Comparison of ENCODE assay signal across 10 cellular contexts in the genomic region with DNA sequence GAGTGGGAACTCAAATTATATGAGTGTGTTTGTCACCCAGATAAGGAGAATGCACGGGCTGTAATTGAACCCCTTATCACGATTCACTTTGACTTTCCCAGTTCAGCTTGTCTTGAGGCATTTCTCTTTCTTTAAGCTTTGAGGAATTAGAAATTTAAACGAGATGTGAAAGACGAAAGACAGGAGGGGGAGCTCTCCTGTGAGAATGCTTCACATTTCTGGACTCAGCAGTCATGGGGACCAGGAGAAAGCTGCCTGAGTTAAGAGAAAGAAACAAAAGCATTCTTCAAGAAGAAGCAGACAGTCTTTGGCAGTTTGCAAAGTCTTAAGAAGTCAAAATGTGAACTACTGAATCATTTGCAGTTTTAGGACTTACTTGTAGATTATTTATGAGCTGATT.
A peak's percentile ranks its signal among the peaks of the same experiment; 100 is the strongest.
DNase-seq lines count a peak whose midpoint lies in the region; ATAC-seq, FAIRE-seq and TF ChIP-seq lines count a peak whose summit lies in the region.
"Had no signal": no experiment of that assay in that cellular context is flagged by ENCODE, and none has a peak within 500 bp of the region (broad histone marks: within the 10 kb centered on the region; RNA-seq: fewer than 3 reads in every experiment).

No MANE protein-coding gene starts in this region.

- H3K14ac ChIP-seq in IMR-90 (replicated peaks; ENCODE audit: low read depth, low read length): no peak overlapping the region

- peak; percentile 43 for TF ChIP-seq RAD21 in IMR-90 (IDR thresholded peaks at IDR 0.05; ENCODE audit: low read length)

- H3K9ac ChIP-seq in IMR-90 (ENCODE audit: low read depth, low read length) (no peak overlapping the region), mesendoderm (ENCODE audit: low read length) (no peak overlapping the region)

- H3K79me1 ChIP-seq in IMR-90 (ENCODE audit: low read depth in 1 of 2, low read length in 2 of 2): no peaks in the 10 kb centered on the region
- H3K79me1 ChIP-seq in mesendoderm (ENCODE audit: low read length): no peaks in the 10 kb centered on the region

- H2BK20ac ChIP-seq in IMR-90 (ENCODE audit: low read depth, low read length): no peak overlapping the region

- H4K20me1 ChIP-seq in IMR-90 (ENCODE audit: insufficient read depth, low read length): no peaks in the 10 kb centered on the region

- H3K36me3 Mint-ChIP-seq in CD8-positive, alpha-beta memory T cell: no peaks in the 10 kb centered on the region

- TF ChIP-seq CTCF in AG09309 (IDR thresholded peaks at IDR 0.05; ENCODE audit: control insufficient read depth, insufficient read depth, low read depth, low read length, missing control alignments) (peak; percentile 50), IMR-90 (conservative IDR thresholded peaks at IDR 0.05; ENCODE audit: low read depth, low read length) (peak; percentile 46), choroid plexus epithelial cell (conservative IDR thresholded peaks at IDR 0.05; ENCODE audit: low read depth, low read length) (peak; percentile 60)

- no peak overlapping the region for H3K23ac ChIP-seq in IMR-90 (ENCODE audit: low read depth, low read length)
- no peak overlapping the region for H3K23ac ChIP-seq in mesendoderm (ENCODE audit: low read length)

- H3K4me2 ChIP-seq in IMR-90 (ENCODE audit: low read depth, low read length) (peak overlapping the region; percentile 87), mesendoderm (ENCODE audit: low read length) (no peak overlapping the region)

- H3K36me3 ChIP-seq in IMR-90 (ENCODE audit: control insufficient read depth, insufficient read depth, low read length): no peaks in the 10 kb centered on the region
- H3K36me3 ChIP-seq in mesendoderm (ENCODE audit: control insufficient read depth, insufficient read depth, low read length): no peaks in the 10 kb centered on the region
- H3K36me3 ChIP-seq in CD8-positive, alpha-beta memory T cell (ENCODE audit: insufficient read depth, low read length): no peaks in the 10 kb centered on the region
- H3K36me3 ChIP-seq: esophagus muscularis mucosa had no signal

- peak; percentile 95 for ATAC-seq in IMR-90 (ENCODE audit: low read depth)
- ATAC-seq: activated CD8-positive, alpha-beta T cell treated with anti-CD3 and anti-CD28 coated beads, Interleukin-2, amount 10 ng/mL, durations not matched to agents 7 days and 5 days had no signal

- H3K9me1 ChIP-seq in IMR-90 (ENCODE audit: insufficient read depth, low read length): no peaks in the 10 kb centered on the region

- H3K4me3 ChIP-seq in AG09309 (ENCODE audit: control insufficient read depth, low read depth, low read length): no peak overlapping the region
- H3K4me3 ChIP-seq in IMR-90 (ENCODE audit: insufficient read depth, low read depth, low read length): no peak overlapping the region
- no peak overlapping the region for H3K4me3 ChIP-seq in choroid plexus epithelial cell (ENCODE audit: low read depth, low read length)
- H3K4me3 ChIP-seq in mesendoderm (ENCODE audit: low read length): no peak overlapping the region
- no peak overlapping the region for H3K4me3 ChIP-seq in CD8-positive, alpha-beta memory T cell (ENCODE audit: low read length)
- H3K4me3 ChIP-seq: esophagus muscularis mucosa had no signal

- BruUV-seq in IMR-90 (replicated peaks; lab: Mats Ljungman, UMichigan): no TSS peak

- H2BK120ac ChIP-seq in IMR-90 (ENCODE audit: low read depth, low read length) (no peak overlapping the region), mesendoderm (ENCODE audit: low read depth, low read length) (no peak overlapping the region)

- CTCF ChIA-PET in IMR-90 (lab: Yijun Ruan, JAX): interaction anchor here (0.6 to 1.5 kb wide), 9 partner anchors 9 to 527 kb away, joined by 3 to 5 read pairs (median 3); no protein-coding TSS in a partner anchor
- CTCF ChIA-PET in CD8-positive, alpha-beta memory T cell (lab: Charles Lee): no interaction called here

- H3K9me3 ChIP-seq in IMR-90 (ENCODE audit: control insufficient read depth, insufficient read depth, low read length): no peaks in the 10 kb centered on the region
- no peaks in the 10 kb centered on the region for H3K9me3 ChIP-seq in CD8-positive, alpha-beta memory T cell (ENCODE audit: low read length)
- H3K9me3 ChIP-seq: esophagus muscularis mucosa had no signal

- H3K27me3 Mint-ChIP-seq in CD8-positive, alpha-beta memory T cell: peaks cover 0 to 4% of the 10 kb centered on the region in 2 donors

- H4K5ac ChIP-seq in IMR-90 (ENCODE audit: low read depth, low read length) (no peak overlapping the region), mesendoderm (ENCODE audit: low read length) (no peak overlapping the region)

- H3K27ac Mint-ChIP-seq in CD8-positive, alpha-beta memory T cell: peak overlapping the region in 1 of 8 donors; percentile 4
- H3K27ac Mint-ChIP-seq: activated CD8-positive, alpha-beta T cell treated with anti-CD3 and anti-CD28 coated beads, Interleukin-2, amount 10 ng/mL, durations not matched to agents 7 days and 5 days had no signal

- DNase-seq in AG09309 (ENCODE audit: low read depth) (peak; percentile 31), IMR-90 (peak; percentile 74), choroid plexus epithelial cell (ENCODE audit: low read depth) (peak; percentile 77), mesendoderm (peak; percentile 86), RCC 7860 (ENCODE audit: low spot score) (no peak), nucleus accumbens (lab: John Stamatoyannopoulos, UW) (no peak), NCI-H2196 treated with DMSO at 0.1 percent for 48 hours (lab: John Stamatoyannopoulos, UW; ENCODE audit: unreplicated experiment) (no peak)
- DNase-seq in CD8-positive, alpha-beta memory T cell: no peak
- DNase-seq: activated CD8-positive, alpha-beta T cell treated with anti-CD3 and anti-CD28 coated beads, Interleukin-2, amount 10 ng/mL, durations not matched to agents 7 days and 5 days had no signal

- no peak overlapping the region for H4K8ac ChIP-seq in IMR-90 (ENCODE audit: low read depth in 2 of 2, low read length in 2 of 2)
- H4K8ac ChIP-seq in mesendoderm (ENCODE audit: low read depth, low read length): no peak overlapping the region

- H3K4me1 ChIP-seq in IMR-90 (ENCODE audit: control insufficient read depth, insufficient read depth, low read length) (no peaks in the 10 kb centered on the region), mesendoderm (ENCODE audit: control insufficient read depth, low read depth, low read length) (peaks cover 2% of the 10 kb centered on the region)
- H3K4me1 ChIP-seq in CD8-positive, alpha-beta memory T cell (ENCODE audit: insufficient read depth, low read length): no peaks in the 10 kb centered on the region
- H3K4me1 ChIP-seq: esophagus muscularis mucosa had no signal

- no peak overlapping the region for H2BK15ac ChIP-seq in IMR-90 (ENCODE audit: low read depth, low read length)
- H2BK15ac ChIP-seq in mesendoderm (replicated peaks; ENCODE audit: low read depth): no peak overlapping the region

- H2BK5ac ChIP-seq in IMR-90 (ENCODE audit: low read depth, low read length, poor library complexity, severe bottlenecking) (no peak overlapping the region), mesendoderm (ENCODE audit: low read length) (no peak overlapping the region)

- no peak overlapping the region for H4K91ac ChIP-seq in IMR-90 (ENCODE audit: insufficient read depth, low read depth, low read length)

- POLR2A ChIA-PET in IMR-90 (lab: Charles Lee; ENCODE audit: unreplicated experiment): no interaction called here
- POLR2A ChIA-PET in CD8-positive, alpha-beta memory T cell (lab: Charles Lee): no interaction called here

- dilution Hi-C loops in IMR-90 (cut with HindIII; ENCODE audit: low sequenced_read_pairs, unreplicated experiment): no loop called here

- H2AFZ ChIP-seq in IMR-90 (replicated peaks; ENCODE audit: low read length, poor library complexity): no peak overlapping the region

- H3K4ac ChIP-seq in IMR-90 (ENCODE audit: low read depth, low read length) (no peak overlapping the region), mesendoderm (ENCODE audit: low read depth, low read length) (no peak overlapping the region)

- 0% methylated on average over 2 of the region's 4 CpGs; no CpG with 5 or more reads in 1 of the 2 experiments for WGBS in IMR-90 (ENCODE audit: extremely low coverage in 2 of 2, insufficient read length in 1 of 2), 2 experiments
- no CpG with 5 or more reads among the region's 4 CpGs for WGBS in mesendoderm (ENCODE audit: extremely low coverage, insufficient coverage, low lambda C conversion rate)

- no peaks in the 10 kb centered on the region for H3K79me2 ChIP-seq in mesendoderm (ENCODE audit: control insufficient read depth, insufficient read depth, low read length)

- H3K56ac ChIP-seq in IMR-90 (ENCODE audit: extremely low read depth, insufficient read depth, low read length) (no peak overlapping the region), mesendoderm (ENCODE audit: low read length) (no peak overlapping the region)

- TF ChIP-seq POLR2A in IMR-90 (IDR thresholded peaks at IDR 0.05; ENCODE audit: low read depth, low read length): no peak

- no peaks in the 10 kb centered on the region for H3K9me3 Mint-ChIP-seq in CD8-positive, alpha-beta memory T cell

- no peaks in the 10 kb centered on the region for H3K27me3 ChIP-seq in IMR-90 (ENCODE audit: control insufficient read depth, insufficient read depth, low read length)
- no peaks in the 10 kb centered on the region for H3K27me3 ChIP-seq in mesendoderm (ENCODE audit: insufficient read depth, low read length, poor library complexity)
- H3K27me3 ChIP-seq in CD8-positive, alpha-beta memory T cell (ENCODE audit: insufficient read depth, low read length, poor library complexity, severe bottlenecking): no peaks in the 10 kb centered on the region
- H3K27me3 ChIP-seq: esophagus muscularis mucosa had no signal

- H2AK5ac ChIP-seq in IMR-90 (ENCODE audit: low read depth, low read length) (no peak overlapping the region), mesendoderm (ENCODE audit: low read length) (no peak overlapping the region)

- no peak overlapping the region for H3K27ac ChIP-seq in IMR-90 (ENCODE audit: insufficient read depth, low read length)
- H3K27ac ChIP-seq in mesendoderm (ENCODE audit: low read depth, low read length): no peak overlapping the region
- H3K27ac ChIP-seq in CD8-positive, alpha-beta memory T cell (ENCODE audit: low read depth, low read length): no peak overlapping the region
- H3K27ac ChIP-seq: esophagus muscularis mucosa had no signal

- H2AK9ac ChIP-seq in IMR-90 (replicated peaks; ENCODE audit: low read depth, low read length, poor library complexity): no peak overlapping the region

- in situ Hi-C loops in IMR-90 (cut with MboI; ENCODE audit: low sequenced_read_pairs): no loop called here

- intact Hi-C loops in IMR-90 (cut with micrococcal nuclease): loop anchor here (2.0 kb wide), 1 partner anchor 62 kb away; no protein-coding TSS in a partner anchor

- H3K4me3 Mint-ChIP-seq in CD8-positive, alpha-beta memory T cell: peak overlapping the region in 1 of 7 donors; percentile 9
- H3K4me3 Mint-ChIP-seq: activated CD8-positive, alpha-beta T cell treated with anti-CD3 and anti-CD28 coated beads, Interleukin-2, amount 10 ng/mL, durations not matched to agents 7 days and 5 days had no signal

- no peak for FAIRE-seq in RCC 7860 (lab: Jason Lieb, UNC)

- no peak overlapping the region for H3K18ac ChIP-seq in IMR-90 (ENCODE audit: low read depth, low read length)
- H3K18ac ChIP-seq in mesendoderm (ENCODE audit: low read length): no peak overlapping the region

- peaks cover 2 to 21% (median 18%) of the 10 kb centered on the region in 3 donors for H3K4me1 Mint-ChIP-seq in CD8-positive, alpha-beta memory T cell

TF ChIP-seq in IMR-90, 13 proteins besides CTCF, POLR2A, EP300 and RAD21 (continues in another document):
- peak; percentile 47; the same call in 1 of the 2 replicates for TF ChIP-seq SMC3 (IDR thresholded peaks at IDR 0.05; ENCODE audit: low read depth, low read length)

Comparison
In these comparisons a context has a peak if more than half of its experiments do, and no peak if none do; other contexts are left out.
1. DNase-seq: peak in AG09309 (single experiment), IMR-90 (single experiment), choroid plexus epithelial cell (single experiment) and mesendoderm (single experiment); none in RCC 7860 (single experiment), nucleus accumbens (0 of 56), CD8-positive, alpha-beta memory T cell (0 of 5) and NCI-H2196 treated with DMSO at 0.1 percent for 48 hours (single experiment).
2. Peak in every context shown above with its lines, with median percentiles within 50 percentile points of each other: CTCF ChIP-seq.